In genomic region chr14:72608391-72609204, GRCh38 we compare ENCODE assay signal across 8 cellular contexts.
DNase-seq lines count a peak whose midpoint lies in the region; ATAC-seq and TF ChIP-seq lines count a peak whose summit lies in the region.

No MANE protein-coding gene starts in this region.

- in situ Hi-C loops in mammary epithelial cell (cut with MboI; ENCODE audit: low sequenced_read_pairs in 2 of 2), result no loop called here

- ATAC-seq in left lung (peak; percentile 36), left ventricle myocardium superior (no peak)
- ATAC-seq in activated CD4-positive, alpha-beta T cell treated with anti-CD3 and anti-CD28 coated beads for 36 hours, result no peak

- DNase-seq in AG04449 (ENCODE audit: low read depth, low spot score), result peak; percentile 81
- DNase-seq in HS-27A (ENCODE audit: low read depth), result peak; percentile 92
- peak; percentile 90 for DNase-seq in mammary epithelial cell
- no peak for DNase-seq in left lung
- DNase-seq in activated naive CD4-positive, alpha-beta T cell (lab: John Stamatoyannopoulos, UW), result no peak
- DNase-seq in activated CD4-positive, alpha-beta T cell treated with anti-CD3 and anti-CD28 coated beads for 36 hours, result no peak
- no peak for DNase-seq in left ventricle myocardium superior
- no peak for DNase-seq in retina

- H3K27me3 ChIP-seq in mammary epithelial cell (ENCODE audit: insufficient read depth, low read length) (no peaks in the 10 kb centered on the region), left lung (no peaks in the 10 kb centered on the region)

- peaks cover 21% of the 10 kb centered on the region for H3K4me1 ChIP-seq in mammary epithelial cell (ENCODE audit: insufficient read depth, low read length)
- H3K4me1 ChIP-seq in left lung, result no peaks in the 10 kb centered on the region

- CTCF ChIA-PET in AG04449 (lab: Yijun Ruan, JAX), result interaction anchor here (0.8 to 1.9 kb wide), 7 partner anchors 25 to 340 kb away, joined by 3 to 12 read pairs (median 4); no protein-coding TSS in a partner anchor
- CTCF ChIA-PET in mammary epithelial cell (lab: Charles Lee; ENCODE audit: low non-redundant PET), result interaction anchor here (0.6 kb wide), 1 partner anchor 95 kb away, joined by 3 read pairs; no protein-coding TSS in a partner anchor
- CTCF ChIA-PET in activated CD4-positive, alpha-beta T cell treated with anti-CD3 and anti-CD28 coated beads for 36 hours (lab: Charles Lee), result interaction anchor here (0.6 kb wide), 1 partner anchor 186 kb away, joined by 4 read pairs; no protein-coding TSS in a partner anchor

- no peaks in the 10 kb centered on the region for H3K9me3 Mint-ChIP-seq in activated CD4-positive, alpha-beta T cell treated with anti-CD3 and anti-CD28 coated beads for 36 hours (ENCODE audit: low read depth)

- no peak overlapping the region for H3K9ac ChIP-seq in mammary epithelial cell (ENCODE audit: insufficient read depth, low read length)

- H3K27ac ChIP-seq in mammary epithelial cell (ENCODE audit: insufficient read depth, low read depth, low read length), result peak overlapping the region; percentile 48
- no peak overlapping the region for H3K27ac ChIP-seq in left lung

- H3K27me3 Mint-ChIP-seq in activated CD4-positive, alpha-beta T cell treated with anti-CD3 and anti-CD28 coated beads for 36 hours, result no peaks in the 10 kb centered on the region

- no peaks in the 10 kb centered on the region for H3K4me1 Mint-ChIP-seq in activated CD4-positive, alpha-beta T cell treated with anti-CD3 and anti-CD28 coated beads for 36 hours

- H3K79me2 ChIP-seq in mammary epithelial cell (ENCODE audit: insufficient read depth, low read length), result no peaks in the 10 kb centered on the region

- no peak overlapping the region for H3K27ac Mint-ChIP-seq in activated CD4-positive, alpha-beta T cell treated with anti-CD3 and anti-CD28 coated beads for 36 hours

- peak overlapping the region; percentile 25 for H3K4me2 ChIP-seq in mammary epithelial cell (ENCODE audit: insufficient read depth, low read depth, low read length)

- peak overlapping the region; percentile 19 for H2AFZ ChIP-seq in mammary epithelial cell (ENCODE audit: low read depth, low read length)

- intact Hi-C loops in mammary epithelial cell (cut with micrococcal nuclease), result loop anchor here (1.0 to 2.0 kb wide), 2 partner anchors 35 to 50 kb away; no protein-coding TSS in a partner anchor
- intact Hi-C loops in left lung (cut with DNase I), result no loop called here
- intact Hi-C loops in activated CD4-positive, alpha-beta T cell treated with anti-CD3 and anti-CD28 coated beads for 36 hours (cut with DNase I, micrococcal nuclease), result no loop called here
- intact Hi-C loops in left ventricle myocardium superior (cut with micrococcal nuclease), result no loop called here

- BruUV-seq in mammary epithelial cell (replicated peaks; lab: Mats Ljungman, UMichigan), result no TSS peak

- no peaks in the 10 kb centered on the region for H3K36me3 Mint-ChIP-seq in activated CD4-positive, alpha-beta T cell treated with anti-CD3 and anti-CD28 coated beads for 36 hours (ENCODE audit: low read depth)

- dilution Hi-C loops in mammary epithelial cell (cut with HindIII; ENCODE audit: low sequenced_read_pairs), result no loop called here

- H3K9me3 ChIP-seq in mammary epithelial cell (replicated peaks; ENCODE audit: insufficient read depth, low read length), result no peaks in the 10 kb centered on the region
- no peaks in the 10 kb centered on the region for H3K9me3 ChIP-seq in left lung

- no peaks in the 10 kb centered on the region for H4K20me1 ChIP-seq in mammary epithelial cell (ENCODE audit: insufficient read depth, low read length)

- H3K36me3 ChIP-seq in mammary epithelial cell (ENCODE audit: insufficient read depth, low read length) (no peaks in the 10 kb centered on the region), left lung (no peaks in the 10 kb centered on the region)

- 90% methylated on average over 8 of the region's 8 CpGs for WGBS in mammary epithelial cell (ENCODE audit: low coverage, missing lambda C conversion rate)

- POLR2A ChIA-PET in AG04449 (lab: Yijun Ruan, JAX), result interaction anchor here (0.6 to 1.7 kb wide), 6 partner anchors 8 to 74 kb away, joined by 3 to 6 read pairs (median 3); no protein-coding TSS in a partner anchor
- POLR2A ChIA-PET in activated CD4-positive, alpha-beta T cell treated with anti-CD3 and anti-CD28 coated beads for 36 hours (lab: Charles Lee), result no interaction called here

- H3K4me3 ChIP-seq in AG04449 (ENCODE audit: low read depth, low read length) (peak overlapping the region; percentile 29; the same call in 1 of the 2 replicates), mammary epithelial cell (replicated peaks in 1 of 3; ENCODE audit: insufficient read depth in 1 of 3, low read depth in 2 of 3, low read length in 3 of 3) (no peak overlapping the region), left lung (no peak overlapping the region)

- H3K4me3 Mint-ChIP-seq in activated CD4-positive, alpha-beta T cell treated with anti-CD3 and anti-CD28 coated beads for 36 hours, result no peak overlapping the region

- TF ChIP-seq CTCF in AG04449 (IDR thresholded peaks at IDR 0.05; ENCODE audit: insufficient read depth, low read length, missing control alignments) (no peak), mammary epithelial cell (conservative IDR thresholded peaks at IDR 0.05 in 1 of 2, IDR thresholded peaks at IDR 0.05 in 1 of 2; ENCODE audit: extremely low read depth in 1 of 2, insufficient read depth in 1 of 2, low read depth in 1 of 2, low read length in 2 of 2) (no peak), left lung (IDR thresholded peaks at IDR 0.05) (no peak)

Comparison
In these comparisons a context has a peak if more than half of its experiments do, and no peak if none do; other contexts are left out.
1. DNase-seq: peak in AG04449 (single experiment), HS-27A (single experiment) and mammary epithelial cell (single experiment); none in left lung (0 of 2), activated naive CD4-positive, alpha-beta T cell (0 of 4), activated CD4-positive, alpha-beta T cell treated with anti-CD3 and anti-CD28 coated beads for 36 hours (single experiment), left ventricle myocardium superior (single experiment) and retina (single experiment).